ENCODE assay signal across 8 cellular contexts in the genomic region with DNA sequence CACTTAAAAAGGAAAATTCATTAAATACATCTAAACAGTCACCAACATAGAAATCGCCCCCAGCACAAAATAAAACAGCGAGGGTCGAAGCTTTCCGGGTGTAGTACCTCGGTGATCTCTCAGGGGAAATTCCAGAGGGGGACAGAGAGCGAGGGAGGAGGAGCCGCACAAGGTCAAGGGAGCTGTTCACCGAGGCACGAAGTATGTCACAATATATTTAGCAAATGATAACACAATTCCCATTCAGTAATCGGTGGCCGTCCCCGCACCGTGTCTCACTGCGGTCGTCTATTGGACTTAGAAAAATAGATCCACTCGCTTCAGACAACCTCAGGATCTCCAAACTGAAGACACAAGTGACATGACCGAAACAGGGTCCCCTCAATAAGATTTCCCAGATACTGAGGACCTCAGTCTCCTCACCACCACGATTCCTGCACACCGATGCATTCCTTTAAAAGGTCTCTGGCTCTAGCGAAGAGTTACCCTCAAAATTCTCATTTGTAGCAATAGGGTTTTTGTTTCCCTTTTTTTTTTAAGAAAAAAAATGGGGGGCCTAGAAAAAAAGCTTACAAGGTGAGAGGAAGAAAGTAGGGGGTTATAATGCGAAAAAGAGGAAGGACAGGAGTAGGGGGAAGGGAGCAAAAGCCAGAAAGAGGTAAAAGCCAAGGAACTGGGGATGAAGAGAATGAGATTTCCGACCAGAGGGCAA. TPM values are rescaled to one million over a fixed set of nuclear protein-coding genes. Genes with fewer than 3 reads are reported as not detected.
DNase-seq lines count a peak whose midpoint lies in the region; ATAC-seq, FAIRE-seq and TF ChIP-seq lines count a peak whose summit lies in the region.

No MANE protein-coding gene starts in this region.

- peaks cover 16% of the 10 kb centered on the region for H3K36me3 Mint-ChIP-seq in activated CD8-positive, alpha-beta memory T cell treated with anti-CD3 and anti-CD28 coated beads, Interleukin-2, amount 10 ng/mL, durations not matched to agents 7 days and 5 days
- H3K36me3 Mint-ChIP-seq in astrocyte (ENCODE audit: low read depth, unreplicated experiment), result peaks cover 3% of the 10 kb centered on the region

- DNase-seq in activated CD8-positive, alpha-beta memory T cell treated with anti-CD3 and anti-CD28 coated beads, Interleukin-2, amount 10 ng/mL, durations not matched to agents 7 days and 5 days, result no peak
- no peak for DNase-seq in activated CD8-positive, alpha-beta memory T cell treated with anti-CD3 and anti-CD28 coated beads, Interleukin-2, amount 50 U/mL, for 4 hours
- peak; percentile 48 for DNase-seq in NCI-H2227 (lab: John Stamatoyannopoulos, UW; ENCODE audit: unreplicated experiment)
- peak; percentile 10 for DNase-seq in astrocyte (ENCODE audit: low read depth)
- DNase-seq in retina, result peak; percentile 79

- no peaks in the 10 kb centered on the region for H3K9me3 Mint-ChIP-seq in activated CD8-positive, alpha-beta memory T cell treated with anti-CD3 and anti-CD28 coated beads, Interleukin-2, amount 10 ng/mL, durations not matched to agents 7 days and 5 days (ENCODE audit: low read depth)
- H3K9me3 Mint-ChIP-seq in astrocyte (ENCODE audit: unreplicated experiment), result no peaks in the 10 kb centered on the region

- H3K36me3 ChIP-seq in astrocyte (ENCODE audit: insufficient read depth, low read length) (no peaks in the 10 kb centered on the region), iPS-15b (ENCODE audit: control insufficient read depth, insufficient read depth, low read length) (no peaks in the 10 kb centered on the region)

- H3K4me1 Mint-ChIP-seq in activated CD8-positive, alpha-beta memory T cell treated with anti-CD3 and anti-CD28 coated beads, Interleukin-2, amount 10 ng/mL, durations not matched to agents 7 days and 5 days, result peaks cover 56% of the 10 kb centered on the region
- peaks cover 20% of the 10 kb centered on the region for H3K4me1 Mint-ChIP-seq in astrocyte (ENCODE audit: low read depth, unreplicated experiment)

- no peaks in the 10 kb centered on the region for H3K27me3 ChIP-seq in astrocyte (ENCODE audit: insufficient read depth, low read length)
- H3K27me3 ChIP-seq in iPS-15b (ENCODE audit: control insufficient read depth, insufficient read depth, low read length), result peaks cover 16% of the 10 kb centered on the region

- TF ChIP-seq CTCF in astrocyte (IDR thresholded peaks at IDR 0.05; ENCODE audit: insufficient read depth, low read depth, low read length), result peak; percentile 7

- H3K4me2 ChIP-seq in astrocyte (ENCODE audit: low read length), result peak overlapping the region; percentile 85

- H3K4me3 ChIP-seq in astrocyte (ENCODE audit: insufficient read depth, low read depth, low read length) (peak overlapping the region; percentile 70), iPS-15b (ENCODE audit: low read depth, low read length) (peak overlapping the region; percentile 78)

- no peak for ATAC-seq in activated CD8-positive, alpha-beta memory T cell treated with anti-CD3 and anti-CD28 coated beads, Interleukin-2, amount 10 ng/mL, durations not matched to agents 7 days and 5 days
- ATAC-seq in HG02623 (IDR thresholded peaks at IDR 0.05; ENCODE audit: unreplicated experiment) (no peak), HG03460 (IDR thresholded peaks at IDR 0.05; ENCODE audit: unreplicated experiment) (no peak)

- H3K4me3 Mint-ChIP-seq in activated CD8-positive, alpha-beta memory T cell treated with anti-CD3 and anti-CD28 coated beads, Interleukin-2, amount 10 ng/mL, durations not matched to agents 7 days and 5 days, result peak overlapping the region; percentile 86
- peak overlapping the region; percentile 86 for H3K4me3 Mint-ChIP-seq in astrocyte (ENCODE audit: unreplicated experiment)

- CTCF ChIA-PET in activated CD8-positive, alpha-beta memory T cell treated with anti-CD3 and anti-CD28 coated beads, Interleukin-2, amount 10 ng/mL, durations not matched to agents 7 days and 5 days (lab: Charles Lee), result interaction anchor here (1.2 to 4.1 kb wide), 3 partner anchors 14 to 478 kb away, joined by 4 to 21 read pairs (median 4); no protein-coding TSS in a partner anchor

- H2AFZ ChIP-seq in astrocyte (ENCODE audit: low read depth, low read length), result peak overlapping the region; percentile 77

- H3K27ac ChIP-seq in astrocyte (ENCODE audit: low read depth, low read length), result no peak overlapping the region

- H3K9ac ChIP-seq in astrocyte (ENCODE audit: low read length) (peak overlapping the region; percentile 85), iPS-15b (ENCODE audit: low read depth, low read length) (no peak overlapping the region)

- FAIRE-seq in astrocyte (lab: Jason Lieb, UNC), result peak; percentile 55

- peaks cover 11% of the 10 kb centered on the region for H3K79me2 ChIP-seq in astrocyte (ENCODE audit: insufficient read depth, low read length)

- H3K4me1 ChIP-seq in astrocyte (ENCODE audit: insufficient read depth, low read length) (no peaks in the 10 kb centered on the region), iPS-15b (ENCODE audit: control insufficient read depth, insufficient read depth, low read length) (peaks cover 3% of the 10 kb centered on the region)

- peaks cover 11% of the 10 kb centered on the region for H4K20me1 ChIP-seq in astrocyte (ENCODE audit: insufficient read depth, low read length)

- no peaks in the 10 kb centered on the region for H3K27me3 Mint-ChIP-seq in activated CD8-positive, alpha-beta memory T cell treated with anti-CD3 and anti-CD28 coated beads, Interleukin-2, amount 10 ng/mL, durations not matched to agents 7 days and 5 days
- H3K27me3 Mint-ChIP-seq in astrocyte (ENCODE audit: low read depth, unreplicated experiment), result peaks cover 4% of the 10 kb centered on the region

- H3K27ac Mint-ChIP-seq in activated CD8-positive, alpha-beta memory T cell treated with anti-CD3 and anti-CD28 coated beads, Interleukin-2, amount 10 ng/mL, durations not matched to agents 7 days and 5 days, result peak overlapping the region; percentile 80
- H3K27ac Mint-ChIP-seq in astrocyte (ENCODE audit: unreplicated experiment), result peak overlapping the region; percentile 66

- H3K9me3 ChIP-seq in astrocyte (ENCODE audit: insufficient read depth, low read depth, low read length) (no peaks in the 10 kb centered on the region), iPS-15b (ENCODE audit: control insufficient read depth, insufficient read depth, low read length) (no peaks in the 10 kb centered on the region)

RNA-seq across cellular contexts. Expression of a gene that starts 1.1 kb away (rescaled TPM):
- 10 to 100 TPM; 23.8 to 42.7 TPM for total RNA-seq in activated CD8-positive, alpha-beta memory T cell treated with anti-CD3 and anti-CD28 coated beads, Interleukin-2, amount 10 ng/mL, durations not matched to agents 7 days and 5 days
- total RNA-seq in astrocyte, result 36.7 and 37.7 TPM in 2 replicates

Comparison
In these comparisons a context has a peak if more than half of its experiments do, and no peak if none do; other contexts are left out.
1. DNase-seq: peak in NCI-H2227 (single experiment), astrocyte (single experiment) and retina (single experiment); none in activated CD8-positive, alpha-beta memory T cell treated with anti-CD3 and anti-CD28 coated beads, Interleukin-2, amount 10 ng/mL, durations not matched to agents 7 days and 5 days (single experiment) and activated CD8-positive, alpha-beta memory T cell treated with anti-CD3 and anti-CD28 coated beads, Interleukin-2, amount 50 U/mL, for 4 hours (single experiment).